ENCODE assay signal across 1 cellular context in the genomic region with DNA sequence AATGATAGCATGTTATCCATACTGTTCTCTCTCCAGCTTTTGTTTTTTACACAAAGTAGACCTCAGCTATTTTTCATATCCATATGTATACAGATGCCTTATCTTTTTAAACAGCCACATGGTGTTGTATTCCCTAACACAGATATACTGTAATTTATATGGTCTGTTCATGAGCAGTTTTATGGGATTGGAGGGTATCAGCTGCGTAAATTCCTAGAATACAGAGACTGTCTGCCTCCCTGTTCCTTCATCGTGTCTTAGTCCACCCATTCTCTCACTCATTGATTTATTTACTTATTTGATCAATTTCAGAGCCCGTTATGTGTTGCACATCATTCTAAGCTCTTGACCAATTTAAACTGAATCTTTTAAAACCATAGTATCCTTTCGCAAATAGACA.
TF ChIP-seq lines count a peak whose summit lies in the region.

No MANE protein-coding gene starts in this region.

TF ChIP-seq in HCT116, 20 proteins besides CTCF, POLR2A, EP300 and RAD21 (continued from another document):
- TF ChIP-seq, protein P1, sequence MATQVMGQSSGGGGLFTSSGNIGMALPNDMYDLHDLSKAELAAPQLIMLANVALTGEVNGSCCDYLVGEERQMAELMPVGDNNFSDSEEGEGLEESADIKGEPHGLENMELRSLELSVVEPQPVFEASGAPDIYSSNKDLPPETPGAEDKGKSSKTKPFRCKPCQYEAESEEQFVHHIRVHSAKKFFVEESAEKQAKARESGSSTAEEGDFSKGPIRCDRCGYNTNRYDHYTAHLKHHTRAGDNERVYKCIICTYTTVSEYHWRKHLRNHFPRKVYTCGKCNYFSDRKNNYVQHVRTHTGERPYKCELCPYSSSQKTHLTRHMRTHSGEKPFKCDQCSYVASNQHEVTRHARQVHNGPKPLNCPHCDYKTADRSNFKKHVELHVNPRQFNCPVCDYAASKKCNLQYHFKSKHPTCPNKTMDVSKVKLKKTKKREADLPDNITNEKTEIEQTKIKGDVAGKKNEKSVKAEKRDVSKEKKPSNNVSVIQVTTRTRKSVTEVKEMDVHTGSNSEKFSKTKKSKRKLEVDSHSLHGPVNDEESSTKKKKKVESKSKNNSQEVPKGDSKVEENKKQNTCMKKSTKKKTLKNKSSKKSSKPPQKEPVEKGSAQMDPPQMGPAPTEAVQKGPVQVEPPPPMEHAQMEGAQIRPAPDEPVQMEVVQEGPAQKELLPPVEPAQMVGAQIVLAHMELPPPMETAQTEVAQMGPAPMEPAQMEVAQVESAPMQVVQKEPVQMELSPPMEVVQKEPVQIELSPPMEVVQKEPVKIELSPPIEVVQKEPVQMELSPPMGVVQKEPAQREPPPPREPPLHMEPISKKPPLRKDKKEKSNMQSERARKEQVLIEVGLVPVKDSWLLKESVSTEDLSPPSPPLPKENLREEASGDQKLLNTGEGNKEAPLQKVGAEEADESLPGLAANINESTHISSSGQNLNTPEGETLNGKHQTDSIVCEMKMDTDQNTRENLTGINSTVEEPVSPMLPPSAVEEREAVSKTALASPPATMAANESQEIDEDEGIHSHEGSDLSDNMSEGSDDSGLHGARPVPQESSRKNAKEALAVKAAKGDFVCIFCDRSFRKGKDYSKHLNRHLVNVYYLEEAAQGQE (IDR thresholded peaks at IDR 0.05; ENCODE audit: low read depth) = no peak
